In the genomic region with DNA sequence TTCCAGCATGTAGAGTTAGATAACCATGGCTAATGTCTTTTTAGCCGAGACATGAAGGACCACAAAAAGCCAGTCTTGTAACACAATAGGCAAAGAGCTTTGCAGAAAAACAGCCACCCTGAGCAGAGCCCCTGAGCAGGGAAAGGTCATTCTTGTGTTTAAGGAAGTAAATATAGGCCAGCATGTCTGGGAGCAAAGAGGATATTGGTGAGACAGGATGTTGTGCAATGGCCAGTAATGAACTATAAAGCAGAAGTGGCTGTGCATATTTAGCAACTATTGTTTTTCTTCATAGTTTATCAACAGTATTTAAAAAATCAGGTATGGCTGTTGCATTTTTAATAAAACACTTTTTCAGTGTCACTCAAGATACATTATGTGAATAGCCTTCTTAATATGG, we compare ENCODE assay signal across 1 cellular context.
TF ChIP-seq lines count a peak whose summit lies in the region.

No MANE protein-coding gene starts in this region.

TF ChIP-seq in HepG2, 621 proteins besides CTCF, POLR2A, EP300 and RAD21 (continued from another document):
- TF ChIP-seq, protein P1, sequence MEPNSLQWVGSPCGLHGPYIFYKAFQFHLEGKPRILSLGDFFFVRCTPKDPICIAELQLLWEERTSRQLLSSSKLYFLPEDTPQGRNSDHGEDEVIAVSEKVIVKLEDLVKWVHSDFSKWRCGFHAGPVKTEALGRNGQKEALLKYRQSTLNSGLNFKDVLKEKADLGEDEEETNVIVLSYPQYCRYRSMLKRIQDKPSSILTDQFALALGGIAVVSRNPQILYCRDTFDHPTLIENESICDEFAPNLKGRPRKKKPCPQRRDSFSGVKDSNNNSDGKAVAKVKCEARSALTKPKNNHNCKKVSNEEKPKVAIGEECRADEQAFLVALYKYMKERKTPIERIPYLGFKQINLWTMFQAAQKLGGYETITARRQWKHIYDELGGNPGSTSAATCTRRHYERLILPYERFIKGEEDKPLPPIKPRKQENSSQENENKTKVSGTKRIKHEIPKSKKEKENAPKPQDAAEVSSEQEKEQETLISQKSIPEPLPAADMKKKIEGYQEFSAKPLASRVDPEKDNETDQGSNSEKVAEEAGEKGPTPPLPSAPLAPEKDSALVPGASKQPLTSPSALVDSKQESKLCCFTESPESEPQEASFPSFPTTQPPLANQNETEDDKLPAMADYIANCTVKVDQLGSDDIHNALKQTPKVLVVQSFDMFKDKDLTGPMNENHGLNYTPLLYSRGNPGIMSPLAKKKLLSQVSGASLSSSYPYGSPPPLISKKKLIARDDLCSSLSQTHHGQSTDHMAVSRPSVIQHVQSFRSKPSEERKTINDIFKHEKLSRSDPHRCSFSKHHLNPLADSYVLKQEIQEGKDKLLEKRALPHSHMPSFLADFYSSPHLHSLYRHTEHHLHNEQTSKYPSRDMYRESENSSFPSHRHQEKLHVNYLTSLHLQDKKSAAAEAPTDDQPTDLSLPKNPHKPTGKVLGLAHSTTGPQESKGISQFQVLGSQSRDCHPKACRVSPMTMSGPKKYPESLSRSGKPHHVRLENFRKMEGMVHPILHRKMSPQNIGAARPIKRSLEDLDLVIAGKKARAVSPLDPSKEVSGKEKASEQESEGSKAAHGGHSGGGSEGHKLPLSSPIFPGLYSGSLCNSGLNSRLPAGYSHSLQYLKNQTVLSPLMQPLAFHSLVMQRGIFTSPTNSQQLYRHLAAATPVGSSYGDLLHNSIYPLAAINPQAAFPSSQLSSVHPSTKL (CRISPR knock-in tag; IDR thresholded peaks at IDR 0.05), result peak; percentile 23; the same call in 1 of the 2 replicates
